ENCODE assay signal across 27 cellular contexts in genomic region chr22:20652130-20652529, GRCh38.
"Had no signal": no experiment of that assay in that cellular context is flagged by ENCODE, and none has a peak within 500 bp of the region (broad histone marks: within the 10 kb centered on the region; RNA-seq: fewer than 3 reads in every experiment).

No MANE protein-coding gene starts in this region.

- H3K36me3 Mint-ChIP-seq: activated CD8-positive, alpha-beta memory T cell treated with anti-CD3 and anti-CD28 coated beads, Interleukin-2, amount 10 ng/mL, durations not matched to agents 7 days and 5 days; activated naive CD8-positive, alpha-beta T cell had no signal

- H3K27me3 Mint-ChIP-seq: activated CD8-positive, alpha-beta memory T cell treated with anti-CD3 and anti-CD28 coated beads, Interleukin-2, amount 10 ng/mL, durations not matched to agents 7 days and 5 days; activated naive CD8-positive, alpha-beta T cell had no signal

- H3K27me3 ChIP-seq: dorsolateral prefrontal cortex, gastrocnemius medialis had no signal

- H3K9me3 Mint-ChIP-seq: activated CD4-positive, alpha-beta T cell treated with anti-CD3 and anti-CD28 coated beads, Interleukin-2, amount 10 ng/mL, durations not matched to agents 7 days and 5 days; activated T-helper 1 cell treated with anti-CD3 and anti-CD28 coated beads, Interleukin-12 subunit alpha, Interleukin-12 subunit beta, Interleukin-2, Interleukin-4 antibody, amounts not matched to agents 30 ng/mL and 10 ng/mL and 1 ng/mL, durations not matched to agents 14 hours and 24 hours and 36 hours; activated T-helper 2 cell treated with anti-CD3 and anti-CD28 coated beads, Interferon-gamma antibody, Interleukin-2, Interleukin-4, amounts not matched to agents 10 μg/mL and 5 μg/mL and 100 μg/mL, durations not matched to agents 14 hours and 24 hours and 36 hours; central memory CD8-positive, alpha-beta T cell; dendritic cell treated with granulocyte-macrophage colony-stimulating factor and Interleukin-4, amounts not matched to agents 40 ng/mL and 50 ng/mL, for 4 days; endodermal cell had no signal

- H3K27ac Mint-ChIP-seq: activated CD4-positive, alpha-beta T cell treated with anti-CD3 and anti-CD28 coated beads, Interleukin-2, amount 10 ng/mL, durations not matched to agents 7 days and 5 days; activated CD8-positive, alpha-beta memory T cell treated with anti-CD3 and anti-CD28 coated beads, Interleukin-2, amount 10 ng/mL, durations not matched to agents 7 days and 5 days; activated CD8-positive, alpha-beta T cell treated with anti-CD3 and anti-CD28 coated beads, Interleukin-2, amount 10 ng/mL, durations not matched to agents 7 days and 5 days; activated naive CD8-positive, alpha-beta T cell; activated T-helper 1 cell treated with anti-CD3 and anti-CD28 coated beads, Interleukin-12 subunit alpha, Interleukin-12 subunit beta, Interleukin-2, Interleukin-4 antibody, amounts not matched to agents 30 ng/mL and 10 ng/mL and 1 ng/mL, durations not matched to agents 14 hours and 24 hours and 36 hours; activated T-helper 2 cell treated with anti-CD3 and anti-CD28 coated beads, Interferon-gamma antibody, Interleukin-2, Interleukin-4, amounts not matched to agents 10 μg/mL and 5 μg/mL and 100 μg/mL, durations not matched to agents 14 hours and 24 hours and 36 hours; dendritic cell treated with granulocyte-macrophage colony-stimulating factor and Interleukin-4, amounts not matched to agents 40 ng/mL and 50 ng/mL, for 4 days; endodermal cell had no signal

- H3K4me3 Mint-ChIP-seq: activated CD4-positive, alpha-beta T cell treated with anti-CD3 and anti-CD28 coated beads, Interleukin-2, amount 10 ng/mL, durations not matched to agents 7 days and 5 days; activated CD8-positive, alpha-beta memory T cell treated with anti-CD3 and anti-CD28 coated beads, Interleukin-2, amount 10 ng/mL, durations not matched to agents 7 days and 5 days; activated CD8-positive, alpha-beta T cell treated with anti-CD3 and anti-CD28 coated beads, Interleukin-2, amount 10 ng/mL, durations not matched to agents 7 days and 5 days; activated naive CD8-positive, alpha-beta T cell; activated T-helper 1 cell treated with anti-CD3 and anti-CD28 coated beads, Interleukin-12 subunit alpha, Interleukin-12 subunit beta, Interleukin-2, Interleukin-4 antibody, amounts not matched to agents 30 ng/mL and 10 ng/mL and 1 ng/mL, durations not matched to agents 14 hours and 24 hours and 36 hours; central memory CD8-positive, alpha-beta T cell; dendritic cell treated with granulocyte-macrophage colony-stimulating factor and Interleukin-4, amounts not matched to agents 40 ng/mL and 50 ng/mL, for 4 days; endodermal cell had no signal

- H3K4me1 ChIP-seq: foreskin keratinocyte had no signal

- H3K4me1 Mint-ChIP-seq: activated CD4-positive, alpha-beta T cell treated with anti-CD3 and anti-CD28 coated beads, Interleukin-2, amount 10 ng/mL, durations not matched to agents 7 days and 5 days; activated CD8-positive, alpha-beta memory T cell treated with anti-CD3 and anti-CD28 coated beads, Interleukin-2, amount 10 ng/mL, durations not matched to agents 7 days and 5 days; central memory CD8-positive, alpha-beta T cell; endodermal cell had no signal

- H3K36me3 ChIP-seq: brain microvascular endothelial cell, gastrocnemius medialis had no signal

- H3K27ac ChIP-seq: brain microvascular endothelial cell, coronary artery, dorsolateral prefrontal cortex, foreskin keratinocyte, gastrocnemius medialis had no signal

- DNase-seq: activated CD4-positive, alpha-beta T cell treated with anti-CD3 and anti-CD28 coated beads for 1 hour; activated CD4-positive, alpha-beta T cell treated with anti-CD3 and anti-CD28 coated beads for 4 hours; activated CD4-positive, alpha-beta T cell treated with anti-CD3 and anti-CD28 coated beads, Interleukin-2, amount 10 ng/mL, durations not matched to agents 7 days and 5 days; activated CD4-positive, alpha-beta T cell treated with anti-CD3 and anti-CD28 coated beads, Interleukin-2, amount 50 U/mL, for 4 hours; activated CD8-positive, alpha-beta memory T cell treated with anti-CD3 and anti-CD28 coated beads, Interleukin-2, amount 10 ng/mL, durations not matched to agents 7 days and 5 days; activated CD8-positive, alpha-beta memory T cell treated with anti-CD3 and anti-CD28 coated beads, Interleukin-2, amount 50 U/mL, for 4 hours; activated CD8-positive, alpha-beta T cell treated with anti-CD3 and anti-CD28 coated beads, Interleukin-2, amount 10 ng/mL, durations not matched to agents 7 days and 5 days; activated gamma-delta T cell treated with Interleukin-2 at 50 U/mL for 16 hours; activated naive CD4-positive, alpha-beta T cell treated with anti-CD3 and anti-CD28 coated beads, Interleukin-2, amount 50 U/mL, for 16 hours; activated naive CD4-positive, alpha-beta T cell treated with Interleukin-2 at 50 U/mL for 16 hours; activated T-cell treated with anti-CD3 and anti-CD28 coated beads, Interleukin-2, amount 50 U/mL, for 1 hour; amniotic stem cell; anterior cingulate cortex; effector memory CD4-positive, alpha-beta T cell; foreskin keratinocyte; gastrocnemius medialis; T-helper 2 cell had no signal

- FAIRE-seq: astrocyte had no signal

- H3K9me3 ChIP-seq: gastrocnemius medialis had no signal

- ATAC-seq: activated CD8-positive, alpha-beta memory T cell treated with anti-CD3 and anti-CD28 coated beads, Interleukin-2, amount 10 ng/mL, durations not matched to agents 7 days and 5 days; activated CD8-positive, alpha-beta T cell treated with anti-CD3 and anti-CD28 coated beads, Interleukin-2, amount 10 ng/mL, durations not matched to agents 7 days and 5 days; foreskin keratinocyte; gastrocnemius medialis had no signal

- H3K4me3 ChIP-seq: coronary artery, dorsolateral prefrontal cortex, gastrocnemius medialis had no signal
